In the genomic region with DNA sequence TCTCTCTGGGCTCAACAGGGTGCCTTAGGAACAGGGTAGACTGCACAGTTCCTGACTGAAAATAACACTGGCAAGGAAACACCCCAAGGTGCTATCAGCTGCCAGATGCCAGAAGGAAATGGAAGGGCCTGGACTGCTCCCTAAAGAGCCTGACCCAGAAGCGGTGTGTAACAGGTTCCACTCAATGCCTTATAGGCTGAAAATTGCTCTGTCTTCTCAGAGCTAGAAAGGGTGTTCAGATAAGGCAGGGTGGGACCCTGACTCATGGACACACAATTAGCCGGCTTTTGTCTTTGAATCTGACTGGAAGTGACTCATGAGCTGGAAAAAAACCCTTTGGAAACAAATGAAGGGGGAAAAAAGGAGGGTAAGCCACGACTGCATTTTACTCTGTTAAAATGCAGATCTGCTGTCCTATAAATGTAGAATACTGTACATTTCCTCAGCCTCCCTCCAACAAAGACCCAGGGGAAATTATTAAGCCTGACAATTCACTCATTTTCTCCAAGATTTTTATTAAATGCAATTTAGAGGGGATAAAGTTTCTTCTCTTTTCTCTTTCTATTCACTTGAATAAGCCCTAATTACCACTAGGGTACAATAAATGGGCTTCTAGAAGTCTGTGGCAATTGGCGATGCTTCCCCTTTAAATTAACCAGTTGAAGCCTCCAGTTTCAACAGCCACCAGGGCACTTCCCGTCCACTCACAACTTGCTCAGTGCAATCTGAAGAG, we compare ENCODE assay signal across 8 cellular contexts.
DNase-seq lines count a peak whose midpoint lies in the region; ATAC-seq and TF ChIP-seq lines count a peak whose summit lies in the region.

No MANE protein-coding gene starts in this region.

- no peak overlapping the region for H2AFZ ChIP-seq in Karpas-422 (ENCODE audit: low read length)

- ATAC-seq in T-helper 17 cell (no peak), HG03439 (IDR thresholded peaks at IDR 0.05; ENCODE audit: unreplicated experiment) (no peak)

- no peaks in the 10 kb centered on the region for H3K36me3 ChIP-seq in Karpas-422 (ENCODE audit: insufficient read depth, low read length)
- no peaks in the 10 kb centered on the region for H3K36me3 ChIP-seq in muscle layer of duodenum (ENCODE audit: control insufficient read depth in 1 of 2, insufficient read depth in 2 of 2, low read length in 2 of 2)

- H3K9me2 ChIP-seq in Karpas-422 (replicated peaks; ENCODE audit: insufficient read depth, low read length), result no peaks in the 10 kb centered on the region

- H3K36me3 Mint-ChIP-seq in T-helper 17 cell (ENCODE audit: low read depth), result no peaks in the 10 kb centered on the region
- H3K36me3 Mint-ChIP-seq in endothelial cell (ENCODE audit: low read depth, unreplicated experiment), result peaks cover 4% of the 10 kb centered on the region

- H3K4me1 Mint-ChIP-seq in T-helper 17 cell, result peaks cover 34% of the 10 kb centered on the region
- peaks cover 54% of the 10 kb centered on the region for H3K4me1 Mint-ChIP-seq in endothelial cell (ENCODE audit: unreplicated experiment)

- H3K27ac Mint-ChIP-seq in T-helper 17 cell (peak overlapping the region; percentile 98), endothelial cell (ENCODE audit: unreplicated experiment) (peak overlapping the region; percentile 98)

- no peaks in the 10 kb centered on the region for H3K9me3 Mint-ChIP-seq in endothelial cell (ENCODE audit: unreplicated experiment)

- peaks cover 42% of the 10 kb centered on the region for H3K4me1 ChIP-seq in Karpas-422 (ENCODE audit: low read length)
- H3K4me1 ChIP-seq in muscle layer of duodenum (ENCODE audit: control insufficient read depth in 1 of 2, insufficient read depth in 2 of 2, low read length in 2 of 2), result peaks cover 37 to 46% of the 10 kb centered on the region in 2 donors

- no peaks in the 10 kb centered on the region for H3K27me3 Mint-ChIP-seq in T-helper 17 cell
- H3K27me3 Mint-ChIP-seq in endothelial cell (ENCODE audit: unreplicated experiment), result peaks cover 37% of the 10 kb centered on the region

- no peak overlapping the region for H3K4me2 ChIP-seq in Karpas-422 (ENCODE audit: low read depth, low read length, poor library complexity, severe bottlenecking)

- no peaks in the 10 kb centered on the region for H3K79me2 ChIP-seq in Karpas-422 (ENCODE audit: low read length)

- no peaks in the 10 kb centered on the region for H3K27me3 ChIP-seq in Karpas-422 (ENCODE audit: low read length)
- no peaks in the 10 kb centered on the region for H3K27me3 ChIP-seq in muscle layer of duodenum (ENCODE audit: low read depth, low read length)

- H3K9me3 ChIP-seq in Karpas-422 (ENCODE audit: low read length) (no peaks in the 10 kb centered on the region), T-helper 17 cell (ENCODE audit: control insufficient read depth, low read length, poor library complexity, severe bottlenecking) (no peaks in the 10 kb centered on the region), muscle layer of duodenum (ENCODE audit: control insufficient read depth in 1 of 2, low read length in 2 of 2) (no peaks in the 10 kb centered on the region)

- no peaks in the 10 kb centered on the region for H4K20me1 ChIP-seq in Karpas-422 (ENCODE audit: insufficient read depth, low read depth, low read length)

- peak; percentile 18 for DNase-seq in NCI-H1105 treated with DMSO at 0.1 percent for 48 hours (lab: John Stamatoyannopoulos, UW)
- DNase-seq in NCI-H1105 (lab: John Stamatoyannopoulos, UW), result no peak
- DNase-seq in Karpas-422, result peak; percentile 51
- no peak for DNase-seq in T-helper 17 cell
- no peak for DNase-seq in endothelial cell (ENCODE audit: low spot score)
- DNase-seq in GM20000 (ENCODE audit: low spot score), result no peak

- H3K4me3 Mint-ChIP-seq in T-helper 17 cell (peak overlapping the region; percentile 85), endothelial cell (ENCODE audit: unreplicated experiment) (peak overlapping the region; percentile 44)

- TF ChIP-seq CTCF in endothelial cell (IDR thresholded peaks at IDR 0.05; ENCODE audit: unreplicated experiment) (no peak), GM20000 (IDR thresholded peaks at IDR 0.05; ENCODE audit: extremely low read depth, missing control alignments) (no peak)

- H3K27ac ChIP-seq in Karpas-422 (ENCODE audit: low read length) (no peak overlapping the region), muscle layer of duodenum (ENCODE audit: low read length) (peak overlapping the region; percentile 97)

- H3K4me3 ChIP-seq in Karpas-422 (ENCODE audit: low read length) (no peak overlapping the region), muscle layer of duodenum (ENCODE audit: low read depth in 1 of 2, low read length in 2 of 2) (peak overlapping the region; percentile 22 to 47)

- H3K9ac ChIP-seq in Karpas-422 (ENCODE audit: low read length), result no peak overlapping the region

Comparison
In these comparisons a context has a peak if more than half of its experiments do, and no peak if none do; other contexts are left out.
1. DNase-seq: peak in NCI-H1105 treated with DMSO at 0.1 percent for 48 hours (single experiment) and Karpas-422 (single experiment); none in NCI-H1105 (single experiment), T-helper 17 cell (0 of 3), endothelial cell (single experiment) and GM20000 (single experiment).